In genomic region chr20:62704341-62704948, GRCh38 we compare ENCODE assay signal across 8 cellular contexts. TPM values are rescaled to one million over a fixed set of nuclear protein-coding genes. Genes with fewer than 3 reads are reported as not detected.
DNase-seq lines count a peak whose midpoint lies in the region; ATAC-seq and TF ChIP-seq lines count a peak whose summit lies in the region.

No MANE protein-coding gene starts in this region.

- no peak overlapping the region for H3K4me3 ChIP-seq in breast epithelium

- no peak for TF ChIP-seq CTCF in breast epithelium (IDR thresholded peaks at IDR 0.05)

- peaks cover 4 to 42% of the 10 kb centered on the region in 2 donors for H3K27me3 ChIP-seq in breast epithelium

- no peak for TF ChIP-seq POLR2A in breast epithelium (IDR thresholded peaks at IDR 0.05)

- intact Hi-C loops in breast epithelium (cut with DNase I; ENCODE audit: low total_unique reads), result no loop called here

- ATAC-seq in GM21528 (IDR thresholded peaks at IDR 0.05; ENCODE audit: low FRiP score, unreplicated experiment) (no peak), GM21619 (IDR thresholded peaks at IDR 0.05; ENCODE audit: unreplicated experiment) (no peak)

- peaks cover 0 to 4% of the 10 kb centered on the region in 2 donors for H3K4me1 ChIP-seq in breast epithelium

- H3K36me3 ChIP-seq in breast epithelium, result no peaks in the 10 kb centered on the region

- no peaks in the 10 kb centered on the region for H3K9me3 ChIP-seq in breast epithelium

- peak; percentile 98 for DNase-seq in Daoy (ENCODE audit: low read depth)
- DNase-seq in NCI-H2196 treated with DMSO at 0.1 percent for 48 hours (lab: John Stamatoyannopoulos, UW; ENCODE audit: unreplicated experiment), result peak; percentile 88
- peak; percentile 67 to 84 for DNase-seq in breast epithelium (ENCODE audit: low spot score in 2 of 2)
- DNase-seq in lung microvascular endothelial cell (ENCODE audit: low read depth in 2 of 2), result peak; percentile 92 to 98
- DNase-seq in activated effector memory CD4-positive, alpha-beta T cell treated with Interleukin-2 at 50 U/mL for 16 hours, result no peak
- DNase-seq in NOMO-1 treated with DMSO at 0.1 percent for 48 hours (lab: John Stamatoyannopoulos, UW; ENCODE audit: unreplicated experiment), result no peak

- H3K27ac ChIP-seq in breast epithelium, result no peak overlapping the region

RNA-seq across cellular contexts. Expression of gene NTSR1, which starts 4.2 kb away (rescaled TPM):
- 0.17 TPM in 1 of 2 replicates, not detected in the other for total RNA-seq in Daoy (2014; rRNA removed; shearing (Covaris generic))
- total RNA-seq in breast epithelium (under 1 TPM in 1 of 3 donors, not detected in 2; under 0.01 TPM), lung microvascular endothelial cell (under 0.01 and 0.22 TPM in 2 replicates)

Comparison
In these comparisons a context has a peak if more than half of its experiments do, and no peak if none do; other contexts are left out.
1. DNase-seq: peak in Daoy (single experiment), NCI-H2196 treated with DMSO at 0.1 percent for 48 hours (single experiment), breast epithelium (2 of 2) and lung microvascular endothelial cell (2 of 2); none in activated effector memory CD4-positive, alpha-beta T cell treated with Interleukin-2 at 50 U/mL for 16 hours (single experiment) and NOMO-1 treated with DMSO at 0.1 percent for 48 hours (single experiment).